ENCODE assay signal across 18 cellular contexts in the genomic region with DNA sequence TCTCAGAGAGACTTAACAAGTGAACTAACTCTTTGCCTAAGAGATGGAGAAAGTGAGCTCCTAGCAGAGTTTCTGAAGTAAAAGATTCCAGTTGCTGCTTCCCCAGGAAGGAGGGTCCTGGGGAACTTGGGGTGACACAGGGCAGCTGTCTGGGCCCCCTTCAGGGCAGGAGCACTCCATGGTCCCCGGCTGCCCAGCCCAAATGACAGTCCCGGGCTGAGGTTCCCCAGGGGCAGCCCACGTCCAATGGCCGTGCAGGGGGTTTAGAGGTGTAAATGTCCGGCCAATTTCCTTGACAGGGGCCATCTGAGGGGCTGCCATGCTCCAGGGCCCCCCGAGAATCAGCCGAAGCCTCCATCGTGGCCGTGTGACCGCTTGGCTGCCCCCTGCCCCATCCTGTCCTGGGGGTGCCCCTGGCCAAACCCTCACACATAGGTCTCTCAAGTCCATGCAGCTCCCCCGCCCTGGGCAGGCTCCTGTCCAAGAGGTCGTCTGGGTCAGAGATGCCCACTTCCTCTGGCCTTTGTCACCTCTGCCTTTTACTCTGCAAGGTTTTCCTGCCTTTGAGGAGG. TPM values are rescaled to one million over a fixed set of nuclear protein-coding genes. Genes with fewer than 3 reads are reported as not detected.
"Had no signal": no experiment of that assay in that cellular context is flagged by ENCODE, and none has a peak within 500 bp of the region (broad histone marks: within the 10 kb centered on the region; RNA-seq: fewer than 3 reads in every experiment).

No MANE protein-coding gene starts in this region.

- DNase-seq: IMR-90, Kasumi-1, MM.1S, NCI-H187, NCI-H2029, NCI-H2081 treated with DMSO at 0.1 percent for 48 hours, NCI-H2171, NCI-H226, NCI-H446, NCI-H510A, NCI-H774, SW 1271 had no signal

- H3K27ac ChIP-seq: KMS-11, RWPE1 had no signal

- H3K9ac ChIP-seq: KMS-11, SK-N-SH had no signal

- H3K9me3 ChIP-seq: SK-N-SH had no signal

- H3K4me2 ChIP-seq: KMS-11, SK-N-SH had no signal

RNA-seq across cellular contexts. Expression of gene LCN1, which starts 47.2 kb away (rescaled TPM):
- total RNA-seq: HT-29, IMR-90, M059J, SK-MEL-5 had no signal
- polyA plus RNA-seq: IMR-90, SK-N-SH had no signal
